ENCODE assay signal across 8 cellular contexts in genomic region chr9:137534256-137535119, GRCh38. TPM values are rescaled to one million over a fixed set of nuclear protein-coding genes. Genes with fewer than 3 reads are reported as not detected.
A peak's percentile ranks its signal among the peaks of the same experiment; 100 is the strongest.
DNase-seq lines count a peak whose midpoint lies in the region; ATAC-seq and TF ChIP-seq lines count a peak whose summit lies in the region.

No MANE protein-coding gene starts in this region.

- TF ChIP-seq CTCF in CD8-positive, alpha-beta T cell (IDR thresholded peaks at IDR 0.05) = peak; percentile 36
- TF ChIP-seq CTCF in GM23338 (conservative IDR thresholded peaks at IDR 0.05; ENCODE audit: low read depth in 2 of 2) = peak; percentile 65 to 66
- TF ChIP-seq CTCF in psoas muscle (IDR thresholded peaks at IDR 0.05) = peak; percentile 48

- H3K36me3 Mint-ChIP-seq in CD8-positive, alpha-beta T cell = no peaks in the 10 kb centered on the region
- peaks cover 8% of the 10 kb centered on the region; the same call in 2 of the 3 replicates for H3K36me3 Mint-ChIP-seq in GM23338 (ENCODE audit: low read depth)
- H3K36me3 Mint-ChIP-seq in activated CD8-positive, alpha-beta T cell treated with anti-CD3 and anti-CD28 coated beads, Interleukin-2, amount 10 ng/mL, durations not matched to agents 7 days and 5 days (ENCODE audit: low read depth) = peaks cover 21% of the 10 kb centered on the region

- WGBS in psoas muscle, 3 donors = 56 to 59% (median 58%) methylated on average over 19 of the region's 19 CpGs

- H3K4me3 Mint-ChIP-seq in CD8-positive, alpha-beta T cell = no peak overlapping the region
- H3K4me3 Mint-ChIP-seq in GM23338 = no peak overlapping the region
- H3K4me3 Mint-ChIP-seq in activated CD8-positive, alpha-beta T cell treated with anti-CD3 and anti-CD28 coated beads, Interleukin-2, amount 10 ng/mL, durations not matched to agents 7 days and 5 days = no peak overlapping the region

- H3K36me3 ChIP-seq in CD8-positive, alpha-beta T cell (ENCODE audit: insufficient read depth, low read length) = no peaks in the 10 kb centered on the region
- H3K36me3 ChIP-seq in GM23338 (ENCODE audit: insufficient read depth) (no peaks in the 10 kb centered on the region; the same call in 1 of the 2 replicates), psoas muscle (ENCODE audit: insufficient read depth in 1 of 2, low read depth in 1 of 2) (peaks cover 0 to 28% of the 10 kb centered on the region in 2 donors)

- CTCF ChIA-PET in CD8-positive, alpha-beta T cell (lab: Charles Lee) = interaction anchor here (1.1 to 2.0 kb wide), 3 partner anchors 10 to 18 kb away, joined by 3 to 6 read pairs (median 4); partner anchors contain the start of gene MRPL41
- CTCF ChIA-PET in activated CD8-positive, alpha-beta T cell treated with anti-CD3 and anti-CD28 coated beads, Interleukin-2, amount 10 ng/mL, durations not matched to agents 7 days and 5 days (lab: Charles Lee) = interaction anchor here (0.7 to 1.5 kb wide), 5 partner anchors 11 to 112 kb away, joined by 3 to 7 read pairs (median 4); partner anchors contain the start of genes EXD3, MRPL41, NOXA1 and PNPLA7

- H3K4me1 Mint-ChIP-seq in CD8-positive, alpha-beta T cell (ENCODE audit: low read depth) = peaks cover 27% of the 10 kb centered on the region
- no peaks in the 10 kb centered on the region; the same call in 2 of the 3 replicates for H3K4me1 Mint-ChIP-seq in GM23338
- H3K4me1 Mint-ChIP-seq in activated CD8-positive, alpha-beta T cell treated with anti-CD3 and anti-CD28 coated beads, Interleukin-2, amount 10 ng/mL, durations not matched to agents 7 days and 5 days (ENCODE audit: low read depth) = peaks cover 41% of the 10 kb centered on the region

- intact Hi-C loops in CD8-positive, alpha-beta T cell (cut with DNase I, micrococcal nuclease) = loop anchor here in 1 of 2 experiments (2.0 kb wide), 1 partner anchor 16 kb away; the partner anchor contains the start of genes MRPL41 and PNPLA7
- intact Hi-C loops in psoas muscle (cut with DNase I) = no loop called here

- no peak for DNase-seq in CD8-positive, alpha-beta T cell
- peak; percentile 84 for DNase-seq in GM23338 (ENCODE audit: low spot score)
- peak; percentile 70 for DNase-seq in NCI-H510A (lab: John Stamatoyannopoulos, UW)
- DNase-seq in activated CD8-positive, alpha-beta T cell treated with anti-CD3 and anti-CD28 coated beads, Interleukin-2, amount 10 ng/mL, durations not matched to agents 7 days and 5 days = peak; percentile 31
- DNase-seq in glomerular endothelial cell (ENCODE audit: extremely low read depth, low read depth, low spot score) = peak; percentile 39
- no peak for DNase-seq in psoas muscle
- DNase-seq in stimulated activated naive CD4-positive, alpha-beta T cell treated with Interleukin-2 at 50 U/mL for 16 hours (lab: John Stamatoyannopoulos, UW) = no peak

- H3K9me2 ChIP-seq in GM23338 (ENCODE audit: insufficient read depth) = no peaks in the 10 kb centered on the region

- no peak overlapping the region for H3K27ac ChIP-seq in CD8-positive, alpha-beta T cell (ENCODE audit: low read depth, low read length)
- H3K27ac ChIP-seq in GM23338 (ENCODE audit: low read depth) (no peak overlapping the region), psoas muscle (no peak overlapping the region)

- no peak overlapping the region for H3K4me2 ChIP-seq in GM23338

- H2AFZ ChIP-seq in GM23338 = peak overlapping the region; percentile 85

- no peaks in the 10 kb centered on the region for H3K27me3 ChIP-seq in CD8-positive, alpha-beta T cell (ENCODE audit: insufficient read depth, low read length)
- H3K27me3 ChIP-seq in GM23338 (ENCODE audit: insufficient read depth) = no peaks in the 10 kb centered on the region
- no peaks in the 10 kb centered on the region for H3K27me3 ChIP-seq in psoas muscle (ENCODE audit: insufficient read depth in 3 of 3, low read length in 2 of 3)

- POLR2A ChIA-PET in CD8-positive, alpha-beta T cell (lab: Charles Lee) = no interaction called here
- POLR2A ChIA-PET in activated CD8-positive, alpha-beta T cell treated with anti-CD3 and anti-CD28 coated beads, Interleukin-2, amount 10 ng/mL, durations not matched to agents 7 days and 5 days (lab: Charles Lee) = no interaction called here

- H3K4me1 ChIP-seq in CD8-positive, alpha-beta T cell (ENCODE audit: insufficient read depth, low read length) = peaks cover 16% of the 10 kb centered on the region
- H3K4me1 ChIP-seq in GM23338 (ENCODE audit: insufficient read depth) (no peaks in the 10 kb centered on the region), psoas muscle (peaks cover 10% of the 10 kb centered on the region)

- ATAC-seq in CD8-positive, alpha-beta T cell = peak; percentile 49
- peak; percentile 88 for ATAC-seq in GM23338
- ATAC-seq in activated CD8-positive, alpha-beta T cell treated with anti-CD3 and anti-CD28 coated beads, Interleukin-2, amount 10 ng/mL, durations not matched to agents 7 days and 5 days = peak; percentile 40
- peak; percentile 47 to 84 (median 67) for ATAC-seq in psoas muscle
- no peak for ATAC-seq in GM21576 (IDR thresholded peaks at IDR 0.05; ENCODE audit: unreplicated experiment)

- no peak overlapping the region for H3K27ac Mint-ChIP-seq in CD8-positive, alpha-beta T cell
- H3K27ac Mint-ChIP-seq in GM23338 = no peak overlapping the region
- H3K27ac Mint-ChIP-seq in activated CD8-positive, alpha-beta T cell treated with anti-CD3 and anti-CD28 coated beads, Interleukin-2, amount 10 ng/mL, durations not matched to agents 7 days and 5 days = peak overlapping the region; percentile 79

- H3K9me3 ChIP-seq in CD8-positive, alpha-beta T cell (ENCODE audit: low read length) = no peaks in the 10 kb centered on the region
- H3K9me3 ChIP-seq in psoas muscle = no peaks in the 10 kb centered on the region

- 0 out of 2 replicates have a peak, but pooled peaks cover 5% of the 10 kb centered on the region for H3F3A ChIP-seq in GM23338 (replicated peaks; ENCODE audit: low read depth)

- H3K79me2 ChIP-seq in GM23338 (replicated peaks; ENCODE audit: insufficient read depth) = no peaks in the 10 kb centered on the region

- no peak overlapping the region for H3K4me3 ChIP-seq in CD8-positive, alpha-beta T cell (ENCODE audit: low read depth, low read length)
- H3K4me3 ChIP-seq in GM23338 (no peak overlapping the region), psoas muscle (no peak overlapping the region)

- H4K20me1 ChIP-seq in GM23338 (replicated peaks; ENCODE audit: insufficient read depth) = no peaks in the 10 kb centered on the region

- no peaks in the 10 kb centered on the region for H3K9me3 Mint-ChIP-seq in CD8-positive, alpha-beta T cell
- H3K9me3 Mint-ChIP-seq in GM23338 = peaks cover 22% of the 10 kb centered on the region
- H3K9me3 Mint-ChIP-seq in activated CD8-positive, alpha-beta T cell treated with anti-CD3 and anti-CD28 coated beads, Interleukin-2, amount 10 ng/mL, durations not matched to agents 7 days and 5 days (ENCODE audit: insufficient read depth) = peaks cover 5% of the 10 kb centered on the region

- H3K27me3 Mint-ChIP-seq in CD8-positive, alpha-beta T cell (ENCODE audit: low read depth) = no peaks in the 10 kb centered on the region
- peaks cover 10% of the 10 kb centered on the region for H3K27me3 Mint-ChIP-seq in GM23338 (ENCODE audit: insufficient read depth, low read depth, poor library complexity)
- no peaks in the 10 kb centered on the region for H3K27me3 Mint-ChIP-seq in activated CD8-positive, alpha-beta T cell treated with anti-CD3 and anti-CD28 coated beads, Interleukin-2, amount 10 ng/mL, durations not matched to agents 7 days and 5 days (ENCODE audit: low read depth)

RNA-seq across cellular contexts. Expression of gene PNPLA7, which starts 15.7 kb away (rescaled TPM):
- total RNA-seq in CD8-positive, alpha-beta T cell = 1 to 10 TPM; 5.1 to 5.6 TPM
- total RNA-seq in GM23338 (2014; rRNA removed; shearing (Covaris generic)) = 0.39 and 0.80 TPM in 2 replicates
- polyA plus RNA-seq in GM23338 (2016; fragmentation: Nextera tagmentation; extraction: Ambion mirVana) (0.28 and 0.45 TPM in 2 replicates), psoas muscle (1 to 10 TPM; 1.2 to 7.7 (median 3.9) TPM)
- 1 to 10 TPM; 3.4 to 3.7 TPM for total RNA-seq in activated CD8-positive, alpha-beta T cell treated with anti-CD3 and anti-CD28 coated beads, Interleukin-2, amount 10 ng/mL, durations not matched to agents 7 days and 5 days
- total RNA-seq in glomerular endothelial cell (2.4 and 2.8 TPM in 2 replicates), psoas muscle (10 to 100 TPM in 3 of 4 donors, 1 to 10 TPM in 1; 6.9 to 22.3 (median 12.8) TPM)

RNA-seq across cellular contexts. Expression of gene MRPL41, which starts 17.2 kb away (rescaled TPM):
- 10 to 100 TPM; 31.8 to 33.5 TPM for total RNA-seq in CD8-positive, alpha-beta T cell
- 32.6 and 32.8 TPM in 2 replicates for total RNA-seq in GM23338 (2014; rRNA removed; shearing (Covaris generic))
- polyA plus RNA-seq in GM23338 (2016; fragmentation: Nextera tagmentation; extraction: Ambion mirVana) (146 and 165 TPM in 2 replicates), psoas muscle (100 to 1,000 TPM in 2 of 3 donors, 10 to 100 TPM in 1; 78.0 to 226 (median 205) TPM)
- total RNA-seq in activated CD8-positive, alpha-beta T cell treated with anti-CD3 and anti-CD28 coated beads, Interleukin-2, amount 10 ng/mL, durations not matched to agents 7 days and 5 days = 10 to 100 TPM; 51.4 to 55.5 TPM
- total RNA-seq in glomerular endothelial cell (74.2 and 86.0 TPM in 2 replicates), psoas muscle (100 to 1,000 TPM; 102 to 133 (median 115) TPM)

RNA-seq across cellular contexts. Expression of gene DPH7, which starts 44.2 kb away (rescaled TPM):
- total RNA-seq in CD8-positive, alpha-beta T cell = 10 to 100 TPM; 47.0 to 49.8 TPM
- 53.7 and 68.8 TPM in 2 replicates for total RNA-seq in GM23338 (2014; rRNA removed; shearing (Covaris generic))
- polyA plus RNA-seq in GM23338 (2016; fragmentation: Nextera tagmentation; extraction: Ambion mirVana) (44.5 and 48.8 TPM in 2 replicates), psoas muscle (10 to 100 TPM; 14.1 to 16.8 (median 15.3) TPM)
- total RNA-seq in activated CD8-positive, alpha-beta T cell treated with anti-CD3 and anti-CD28 coated beads, Interleukin-2, amount 10 ng/mL, durations not matched to agents 7 days and 5 days = 10 to 100 TPM; 36.8 to 37.1 TPM
- total RNA-seq in glomerular endothelial cell (31.9 and 38.3 TPM in 2 replicates), psoas muscle (10 to 100 TPM in 3 of 4 donors, 1 to 10 TPM in 1; 9.1 to 17.8 (median 11.0) TPM)

RNA-seq across cellular contexts. Expression of gene ZMYND19, which starts 55.8 kb away (rescaled TPM):
- total RNA-seq in CD8-positive, alpha-beta T cell = 10 to 100 TPM in 1 of 2 experiments, 1 to 10 TPM in 1; 9.0 to 10.3 TPM
- total RNA-seq in GM23338 (2014; rRNA removed; shearing (Covaris generic)) = 50.3 and 58.5 TPM in 2 replicates
- polyA plus RNA-seq in GM23338 (2016; fragmentation: Nextera tagmentation; extraction: Ambion mirVana) = 25.8 and 41.7 TPM in 2 replicates
- 10 to 100 TPM; 35.4 to 38.3 TPM for total RNA-seq in activated CD8-positive, alpha-beta T cell treated with anti-CD3 and anti-CD28 coated beads, Interleukin-2, amount 10 ng/mL, durations not matched to agents 7 days and 5 days
- total RNA-seq in glomerular endothelial cell = 30.2 and 31.2 TPM in 2 replicates
- 10 to 100 TPM; 11.7 to 21.2 (median 13.3) TPM for total RNA-seq in psoas muscle
- polyA plus RNA-seq in psoas muscle = 10 to 100 TPM; 15.2 to 27.2 (median 16.5) TPM

Comparison
In these comparisons a context has a peak if more than half of its experiments do, and no peak if none do; other contexts are left out.
1. DNase-seq: peak in GM23338 (single experiment), NCI-H510A (single experiment), activated CD8-positive, alpha-beta T cell treated with anti-CD3 and anti-CD28 coated beads, Interleukin-2, amount 10 ng/mL, durations not matched to agents 7 days and 5 days (single experiment) and glomerular endothelial cell (single experiment); none in CD8-positive, alpha-beta T cell (0 of 7), psoas muscle (0 of 2) and stimulated activated naive CD4-positive, alpha-beta T cell treated with Interleukin-2 at 50 U/mL for 16 hours (single experiment).
2. Peak in every context shown above with its lines, with median percentiles within 50 percentile points of each other: CTCF ChIP-seq.